In genomic region chr3:151086484-151087456, GRCh38 we compare ENCODE assay signal across 8 cellular contexts. TPM values are rescaled to one million over a fixed set of nuclear protein-coding genes. Genes with fewer than 3 reads are reported as not detected.
A peak's percentile ranks its signal among the peaks of the same experiment; 100 is the strongest.
DNase-seq lines count a peak whose midpoint lies in the region; TF ChIP-seq lines count a peak whose summit lies in the region.

No MANE protein-coding gene starts in this region.

- H3K27me3 ChIP-seq in H7 (ENCODE audit: control insufficient read depth, insufficient read depth, low read length) (peaks cover 8% of the 10 kb centered on the region), MG63 (peaks cover 37% of the 10 kb centered on the region), cardiac muscle cell (no peaks in the 10 kb centered on the region), parathyroid adenoma (ENCODE audit: control insufficient read depth, insufficient read depth, low read length) (no peaks in the 10 kb centered on the region), tibial nerve (peaks cover 0 to 25% of the 10 kb centered on the region in 2 donors)

- peak overlapping the region; percentile 75 for H2AFZ ChIP-seq in parathyroid adenoma

- WGBS in tibial nerve, 2 donors: 4 to 8% methylated on average over 35 to 48 of the region's 81 CpGs

- H3K9me3 ChIP-seq in MG63: no peaks in the 10 kb centered on the region
- no peaks in the 10 kb centered on the region for H3K9me3 ChIP-seq in cardiac muscle cell (ENCODE audit: low read depth)
- H3K9me3 ChIP-seq in parathyroid adenoma (ENCODE audit: control insufficient read depth, low read length): no peaks in the 10 kb centered on the region
- no peaks in the 10 kb centered on the region for H3K9me3 ChIP-seq in tibial nerve

- no peak for TF ChIP-seq EP300 in tibial nerve (IDR thresholded peaks at IDR 0.05)

- TF ChIP-seq POLR2A in tibial nerve (IDR thresholded peaks at IDR 0.05): no peak

- peak overlapping the region; percentile 76 for H3K4me3 ChIP-seq in H7 (ENCODE audit: insufficient read depth, low read depth, low read length)
- peak overlapping the region; percentile 48 for H3K4me3 ChIP-seq in MG63
- peak overlapping the region; percentile 70 for H3K4me3 ChIP-seq in cardiac muscle cell
- peak overlapping the region; percentile 57 for H3K4me3 ChIP-seq in parathyroid adenoma (ENCODE audit: low read depth, low read length)
- peak overlapping the region; percentile 42 to 82 (median 52) for H3K4me3 ChIP-seq in tibial nerve

- H3K79me2 ChIP-seq in parathyroid adenoma: no peaks in the 10 kb centered on the region

- peak; percentile 64 for TF ChIP-seq CTCF in cardiac muscle cell (IDR thresholded peaks at IDR 0.05; ENCODE audit: low read depth, low read length)
- TF ChIP-seq CTCF in parathyroid adenoma (IDR thresholded peaks at IDR 0.05): peak; percentile 48
- peak; percentile 16 to 54 (median 47) for TF ChIP-seq CTCF in tibial nerve (IDR thresholded peaks at IDR 0.05)

- no peaks in the 10 kb centered on the region for H3K36me3 ChIP-seq in H7 (replicated peaks; ENCODE audit: control insufficient read depth, insufficient read depth, low read length)
- H3K36me3 ChIP-seq in MG63: no peaks in the 10 kb centered on the region
- H3K36me3 ChIP-seq in cardiac muscle cell: no peaks in the 10 kb centered on the region
- H3K36me3 ChIP-seq in parathyroid adenoma (ENCODE audit: control insufficient read depth, insufficient read depth, low read length): no peaks in the 10 kb centered on the region
- no peaks in the 10 kb centered on the region for H3K36me3 ChIP-seq in tibial nerve

- peak; percentile 85 for DNase-seq in EH (ENCODE audit: low read depth)
- DNase-seq in H7: peak; percentile 80
- DNase-seq in MG63: peak; percentile 82
- peak; percentile 86 for DNase-seq in SKM-1 (lab: John Stamatoyannopoulos, UW; ENCODE audit: unreplicated experiment)
- DNase-seq in activated naive CD8-positive, alpha-beta T cell treated with anti-CD3 and anti-CD28 coated beads, Interleukin-2, amount 50 U/mL, for 16 hours (ENCODE audit: low read depth, low spot score): peak; percentile 34
- DNase-seq in cardiac muscle cell (ENCODE audit: low read depth in 1 of 2, low spot score in 1 of 2): peak; percentile 91 to 92
- peak; percentile 39 to 55 for DNase-seq in tibial nerve (ENCODE audit: low spot score in 2 of 2)

- H3K4me1 ChIP-seq in cardiac muscle cell (ENCODE audit: low read depth) (peaks cover 12% of the 10 kb centered on the region), parathyroid adenoma (no peaks in the 10 kb centered on the region), tibial nerve (peaks cover 0 to 33% (median 10%) of the 10 kb centered on the region in 4 donors)

- no peak overlapping the region for H3K9ac ChIP-seq in parathyroid adenoma

- peak overlapping the region; percentile 78 for H3K27ac ChIP-seq in cardiac muscle cell
- peak overlapping the region; percentile 61 for H3K27ac ChIP-seq in parathyroid adenoma
- peak overlapping the region in 2 of 4 donors; percentile 65 to 83 for H3K27ac ChIP-seq in tibial nerve

- peak overlapping the region; percentile 88 for H3K4me2 ChIP-seq in parathyroid adenoma (ENCODE audit: low read length)

RNA-seq across cellular contexts. Expression of gene MED12L, which starts 1.3 kb away (rescaled TPM):
- total RNA-seq in H7 (2014; rRNA removed; shearing (Covaris generic)): 7.9 and 8.0 TPM in 2 replicates
- total RNA-seq in MG63 (2014; rRNA removed; shearing (Covaris generic); ENCODE audit: low replicate concordance): not detected in 2 replicates
- total RNA-seq in cardiac muscle cell (3.3 and 6.9 TPM in 2 replicates), tibial nerve (1 to 10 TPM; 1.2 to 5.9 (median 2.4) TPM)
- polyA plus RNA-seq in cardiac muscle cell: 1.9 and 5.6 TPM in 2 replicates

Comparison
In these comparisons a context has a peak if more than half of its experiments do, and no peak if none do; other contexts are left out.
1. DNase-seq: peak in every context shown above with its lines; median percentile 92 in cardiac muscle cell; 86 in SKM-1; 85 in EH; 82 in MG63; 80 in H7; 47 in tibial nerve; 34 in activated naive CD8-positive, alpha-beta T cell treated with anti-CD3 and anti-CD28 coated beads, Interleukin-2, amount 50 U/mL, for 16 hours.